In the genomic region with DNA sequence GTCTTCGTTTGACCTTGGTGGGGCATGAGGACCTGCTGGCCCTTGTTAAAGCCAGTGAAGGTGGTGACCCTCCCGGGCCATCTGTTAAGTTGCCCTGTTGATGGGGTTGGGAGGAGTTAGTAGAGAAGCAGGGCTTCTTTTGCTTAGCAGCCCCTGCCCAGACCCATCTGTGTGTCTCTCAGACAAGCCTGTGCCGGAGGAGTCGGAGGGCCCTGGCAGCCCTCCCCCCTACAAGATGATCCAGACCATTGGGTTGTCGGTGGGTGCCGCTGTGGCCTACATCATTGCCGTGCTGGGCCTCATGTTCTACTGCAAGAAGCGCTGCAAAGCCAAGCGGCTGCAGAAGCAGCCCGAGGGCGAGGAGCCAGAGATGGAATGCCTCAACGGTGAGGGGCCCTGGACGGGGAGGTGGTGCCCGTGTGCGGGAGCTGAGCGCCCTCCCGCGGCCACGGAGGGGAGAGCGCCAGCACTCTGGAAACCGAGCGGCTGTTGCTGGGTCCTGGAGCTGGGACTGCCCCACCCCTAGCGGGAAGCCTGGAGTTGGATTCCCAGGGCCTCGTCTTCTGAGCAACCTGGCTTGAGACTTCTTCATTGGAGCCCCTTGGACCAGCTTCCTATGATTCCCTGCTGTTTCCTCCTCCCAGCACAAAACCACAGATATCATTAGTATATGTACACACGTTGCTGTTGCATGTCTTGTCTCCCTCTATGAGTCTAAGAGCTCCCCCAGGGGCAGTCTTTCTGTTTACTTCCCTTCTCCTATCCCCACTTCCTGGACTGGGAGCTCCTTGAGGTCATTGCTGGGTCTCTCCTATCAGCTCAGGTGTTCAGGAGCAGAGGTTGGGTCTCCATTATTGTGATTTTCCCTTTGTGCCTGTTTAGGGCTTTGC, we compare ENCODE assay signal across 1 cellular context.
A peak's percentile ranks its signal among the peaks of the same experiment; 100 is the strongest.
TF ChIP-seq lines count a peak whose summit lies in the region.

No MANE protein-coding gene starts in this region.

TF ChIP-seq in HepG2, 621 proteins besides CTCF, POLR2A, EP300 and RAD21 (continued from another document and continues in another):
- TF ChIP-seq, protein P1, sequence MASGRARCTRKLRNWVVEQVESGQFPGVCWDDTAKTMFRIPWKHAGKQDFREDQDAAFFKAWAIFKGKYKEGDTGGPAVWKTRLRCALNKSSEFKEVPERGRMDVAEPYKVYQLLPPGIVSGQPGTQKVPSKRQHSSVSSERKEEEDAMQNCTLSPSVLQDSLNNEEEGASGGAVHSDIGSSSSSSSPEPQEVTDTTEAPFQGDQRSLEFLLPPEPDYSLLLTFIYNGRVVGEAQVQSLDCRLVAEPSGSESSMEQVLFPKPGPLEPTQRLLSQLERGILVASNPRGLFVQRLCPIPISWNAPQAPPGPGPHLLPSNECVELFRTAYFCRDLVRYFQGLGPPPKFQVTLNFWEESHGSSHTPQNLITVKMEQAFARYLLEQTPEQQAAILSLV (CRISPR knock-in tag; IDR thresholded peaks at IDR 0.05; ENCODE audit: borderline replicate concordance), result peak; percentile 85
- TF ChIP-seq GFI1 (CRISPR knock-in tag; IDR thresholded peaks at IDR 0.05; ENCODE audit: borderline replicate concordance), result no peak
- TF ChIP-seq AGO2 (optimal IDR thresholded peaks at IDR 0.05; ENCODE audit: low read depth, low read length), result peak; percentile 80
- TF ChIP-seq SMARCC2 (IDR thresholded peaks at IDR 0.05), result no peak
- TF ChIP-seq PHB2 (IDR thresholded peaks at IDR 0.05; ENCODE audit: partially characterized antibody), result no peak
- TF ChIP-seq ZNF230 (CRISPR knock-in tag; IDR thresholded peaks at IDR 0.05), result 0 out of 2 replicates have a peak, but pooled peaks have one; percentile 23
- no peak for TF ChIP-seq JUND (CRISPR knock-in tag; IDR thresholded peaks at IDR 0.05)
- no peak for TF ChIP-seq HDAC6 (IDR thresholded peaks at IDR 0.05; ENCODE audit: low read depth, low read length)
- peak; percentile 59; the same call in 1 of the 2 replicates for TF ChIP-seq MXD4 (CRISPR knock-in tag; IDR thresholded peaks at IDR 0.05)
- TF ChIP-seq RBM22 (optimal IDR thresholded peaks at IDR 0.05; ENCODE audit: low read length), result peak; percentile 36
- peak; percentile 55 for TF ChIP-seq ELF3 (CRISPR knock-in tag; IDR thresholded peaks at IDR 0.05)
- TF ChIP-seq MAZ (IDR thresholded peaks at IDR 0.05; ENCODE audit: borderline replicate concordance, low read depth, low read length), result peak; percentile 87; the same call in 1 of the 2 replicates
- TF ChIP-seq MAZ (CRISPR knock-in tag; IDR thresholded peaks at IDR 0.05; ENCODE audit: low read depth), result peak; percentile 81; the same call in 1 of the 2 replicates
- no peak for TF ChIP-seq ZNF432 (CRISPR knock-in tag; IDR thresholded peaks at IDR 0.05; ENCODE audit: borderline replicate concordance)
- TF ChIP-seq, protein P2, sequence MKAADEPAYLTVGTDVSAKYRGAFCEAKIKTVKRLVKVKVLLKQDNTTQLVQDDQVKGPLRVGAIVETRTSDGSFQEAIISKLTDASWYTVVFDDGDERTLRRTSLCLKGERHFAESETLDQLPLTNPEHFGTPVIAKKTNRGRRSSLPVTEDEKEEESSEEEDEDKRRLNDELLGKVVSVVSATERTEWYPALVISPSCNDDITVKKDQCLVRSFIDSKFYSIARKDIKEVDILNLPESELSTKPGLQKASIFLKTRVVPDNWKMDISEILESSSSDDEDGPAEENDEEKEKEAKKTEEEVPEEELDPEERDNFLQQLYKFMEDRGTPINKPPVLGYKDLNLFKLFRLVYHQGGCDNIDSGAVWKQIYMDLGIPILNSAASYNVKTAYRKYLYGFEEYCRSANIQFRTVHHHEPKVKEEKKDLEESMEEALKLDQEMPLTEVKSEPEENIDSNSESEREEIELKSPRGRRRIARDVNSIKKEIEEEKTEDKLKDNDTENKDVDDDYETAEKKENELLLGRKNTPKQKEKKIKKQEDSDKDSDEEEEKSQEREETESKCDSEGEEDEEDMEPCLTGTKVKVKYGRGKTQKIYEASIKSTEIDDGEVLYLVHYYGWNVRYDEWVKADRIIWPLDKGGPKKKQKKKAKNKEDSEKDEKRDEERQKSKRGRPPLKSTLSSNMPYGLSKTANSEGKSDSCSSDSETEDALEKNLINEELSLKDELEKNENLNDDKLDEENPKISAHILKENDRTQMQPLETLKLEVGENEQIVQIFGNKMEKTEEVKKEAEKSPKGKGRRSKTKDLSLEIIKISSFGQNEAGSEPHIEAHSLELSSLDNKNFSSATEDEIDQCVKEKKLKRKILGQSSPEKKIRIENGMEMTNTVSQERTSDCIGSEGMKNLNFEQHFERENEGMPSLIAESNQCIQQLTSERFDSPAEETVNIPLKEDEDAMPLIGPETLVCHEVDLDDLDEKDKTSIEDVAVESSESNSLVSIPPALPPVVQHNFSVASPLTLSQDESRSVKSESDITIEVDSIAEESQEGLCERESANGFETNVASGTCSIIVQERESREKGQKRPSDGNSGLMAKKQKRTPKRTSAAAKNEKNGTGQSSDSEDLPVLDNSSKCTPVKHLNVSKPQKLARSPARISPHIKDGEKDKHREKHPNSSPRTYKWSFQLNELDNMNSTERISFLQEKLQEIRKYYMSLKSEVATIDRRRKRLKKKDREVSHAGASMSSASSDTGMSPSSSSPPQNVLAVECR (CRISPR knock-in tag; IDR thresholded peaks at IDR 0.05; ENCODE audit: borderline replicate concordance), result peak; percentile 83; the same call in 1 of the 2 replicates
- peak; percentile 71; the same call in 1 of the 2 replicates for TF ChIP-seq ZNF350 (CRISPR knock-in tag; IDR thresholded peaks at IDR 0.05; ENCODE audit: borderline replicate concordance, low read depth)
- no peak for TF ChIP-seq NFE2L1 (CRISPR knock-in tag; IDR thresholded peaks at IDR 0.05; ENCODE audit: borderline replicate concordance)
- 0 out of 2 replicates have a peak, but pooled peaks have one; percentile 40 for TF ChIP-seq ZIK1 (CRISPR knock-in tag; IDR thresholded peaks at IDR 0.05; ENCODE audit: borderline replicate concordance, low read depth)
- TF ChIP-seq, protein P3, sequence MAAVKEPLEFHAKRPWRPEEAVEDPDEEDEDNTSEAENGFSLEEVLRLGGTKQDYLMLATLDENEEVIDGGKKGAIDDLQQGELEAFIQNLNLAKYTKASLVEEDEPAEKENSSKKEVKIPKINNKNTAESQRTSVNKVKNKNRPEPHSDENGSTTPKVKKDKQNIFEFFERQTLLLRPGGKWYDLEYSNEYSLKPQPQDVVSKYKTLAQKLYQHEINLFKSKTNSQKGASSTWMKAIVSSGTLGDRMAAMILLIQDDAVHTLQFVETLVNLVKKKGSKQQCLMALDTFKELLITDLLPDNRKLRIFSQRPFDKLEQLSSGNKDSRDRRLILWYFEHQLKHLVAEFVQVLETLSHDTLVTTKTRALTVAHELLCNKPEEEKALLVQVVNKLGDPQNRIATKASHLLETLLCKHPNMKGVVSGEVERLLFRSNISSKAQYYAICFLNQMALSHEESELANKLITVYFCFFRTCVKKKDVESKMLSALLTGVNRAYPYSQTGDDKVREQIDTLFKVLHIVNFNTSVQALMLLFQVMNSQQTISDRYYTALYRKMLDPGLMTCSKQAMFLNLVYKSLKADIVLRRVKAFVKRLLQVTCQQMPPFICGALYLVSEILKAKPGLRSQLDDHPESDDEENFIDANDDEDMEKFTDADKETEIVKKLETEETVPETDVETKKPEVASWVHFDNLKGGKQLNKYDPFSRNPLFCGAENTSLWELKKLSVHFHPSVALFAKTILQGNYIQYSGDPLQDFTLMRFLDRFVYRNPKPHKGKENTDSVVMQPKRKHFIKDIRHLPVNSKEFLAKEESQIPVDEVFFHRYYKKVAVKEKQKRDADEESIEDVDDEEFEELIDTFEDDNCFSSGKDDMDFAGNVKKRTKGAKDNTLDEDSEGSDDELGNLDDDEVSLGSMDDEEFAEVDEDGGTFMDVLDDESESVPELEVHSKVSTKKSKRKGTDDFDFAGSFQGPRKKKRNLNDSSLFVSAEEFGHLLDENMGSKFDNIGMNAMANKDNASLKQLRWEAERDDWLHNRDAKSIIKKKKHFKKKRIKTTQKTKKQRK (IDR thresholded peaks at IDR 0.05; ENCODE audit: low read length), result no peak
- peak; percentile 96 for TF ChIP-seq ZNF788 (CRISPR knock-in tag; IDR thresholded peaks at IDR 0.05; ENCODE audit: borderline replicate concordance)
- TF ChIP-seq, protein P4, sequence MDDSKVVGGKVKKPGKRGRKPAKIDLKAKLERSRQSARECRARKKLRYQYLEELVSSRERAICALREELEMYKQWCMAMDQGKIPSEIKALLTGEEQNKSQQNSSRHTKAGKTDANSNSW (CRISPR knock-in tag; IDR thresholded peaks at IDR 0.05; ENCODE audit: borderline replicate concordance), result no peak
- no peak for TF ChIP-seq HHEX (CRISPR knock-in tag; IDR thresholded peaks at IDR 0.05)
- TF ChIP-seq NRL (CRISPR knock-in tag; IDR thresholded peaks at IDR 0.05; ENCODE audit: borderline replicate concordance), result peak; percentile 50; the same call in 1 of the 2 replicates
- TF ChIP-seq ETV6 (CRISPR knock-in tag; conservative IDR thresholded peaks at IDR 0.05), result peak; percentile 60
- TF ChIP-seq ETV5 (CRISPR knock-in tag; IDR thresholded peaks at IDR 0.05; ENCODE audit: borderline replicate concordance), result peak; percentile 86; the same call in 1 of the 2 replicates
- TF ChIP-seq SSRP1 (CRISPR knock-in tag; IDR thresholded peaks at IDR 0.05), result peak; percentile 90; the same call in 1 of the 2 replicates
- peak; percentile 78; the same call in 1 of the 2 replicates for TF ChIP-seq ZKSCAN8 (CRISPR knock-in tag; IDR thresholded peaks at IDR 0.05; ENCODE audit: borderline replicate concordance)
- no peak for TF ChIP-seq RARG (CRISPR knock-in tag; IDR thresholded peaks at IDR 0.05; ENCODE audit: low read depth)
- no peak for TF ChIP-seq ZNF841 (CRISPR knock-in tag; IDR thresholded peaks at IDR 0.05; ENCODE audit: borderline replicate concordance)
- 0 out of 2 replicates have a peak, but pooled peaks have one; percentile 26 for TF ChIP-seq ZFP37 (CRISPR knock-in tag; IDR thresholded peaks at IDR 0.05; ENCODE audit: borderline replicate concordance)
- TF ChIP-seq, protein P5, sequence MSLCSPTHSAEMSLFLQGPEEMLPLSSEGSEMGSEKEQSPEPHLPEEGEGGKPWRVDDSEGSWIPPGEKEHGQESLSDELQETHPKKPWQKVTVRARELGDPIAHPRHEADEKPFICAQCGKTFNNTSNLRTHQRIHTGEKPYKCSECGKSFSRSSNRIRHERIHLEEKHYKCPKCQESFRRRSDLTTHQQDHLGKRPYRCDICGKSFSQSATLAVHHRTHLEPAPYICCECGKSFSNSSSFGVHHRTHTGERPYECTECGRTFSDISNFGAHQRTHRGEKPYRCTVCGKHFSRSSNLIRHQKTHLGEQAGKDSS (CRISPR knock-in tag; IDR thresholded peaks at IDR 0.05; ENCODE audit: borderline replicate concordance, low read depth), result peak; percentile 75; the same call in 1 of the 2 replicates
- TF ChIP-seq ZNF781 (CRISPR knock-in tag; IDR thresholded peaks at IDR 0.05; ENCODE audit: borderline replicate concordance, not compliant biosample characterization), result peak; percentile 26
- TF ChIP-seq, protein P6, sequence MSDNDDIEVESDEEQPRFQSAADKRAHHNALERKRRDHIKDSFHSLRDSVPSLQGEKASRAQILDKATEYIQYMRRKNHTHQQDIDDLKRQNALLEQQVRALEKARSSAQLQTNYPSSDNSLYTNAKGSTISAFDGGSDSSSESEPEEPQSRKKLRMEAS (IDR thresholded peaks at IDR 0.05), result peak; percentile 70; the same call in 1 of the 2 replicates
- TF ChIP-seq, protein P7, sequence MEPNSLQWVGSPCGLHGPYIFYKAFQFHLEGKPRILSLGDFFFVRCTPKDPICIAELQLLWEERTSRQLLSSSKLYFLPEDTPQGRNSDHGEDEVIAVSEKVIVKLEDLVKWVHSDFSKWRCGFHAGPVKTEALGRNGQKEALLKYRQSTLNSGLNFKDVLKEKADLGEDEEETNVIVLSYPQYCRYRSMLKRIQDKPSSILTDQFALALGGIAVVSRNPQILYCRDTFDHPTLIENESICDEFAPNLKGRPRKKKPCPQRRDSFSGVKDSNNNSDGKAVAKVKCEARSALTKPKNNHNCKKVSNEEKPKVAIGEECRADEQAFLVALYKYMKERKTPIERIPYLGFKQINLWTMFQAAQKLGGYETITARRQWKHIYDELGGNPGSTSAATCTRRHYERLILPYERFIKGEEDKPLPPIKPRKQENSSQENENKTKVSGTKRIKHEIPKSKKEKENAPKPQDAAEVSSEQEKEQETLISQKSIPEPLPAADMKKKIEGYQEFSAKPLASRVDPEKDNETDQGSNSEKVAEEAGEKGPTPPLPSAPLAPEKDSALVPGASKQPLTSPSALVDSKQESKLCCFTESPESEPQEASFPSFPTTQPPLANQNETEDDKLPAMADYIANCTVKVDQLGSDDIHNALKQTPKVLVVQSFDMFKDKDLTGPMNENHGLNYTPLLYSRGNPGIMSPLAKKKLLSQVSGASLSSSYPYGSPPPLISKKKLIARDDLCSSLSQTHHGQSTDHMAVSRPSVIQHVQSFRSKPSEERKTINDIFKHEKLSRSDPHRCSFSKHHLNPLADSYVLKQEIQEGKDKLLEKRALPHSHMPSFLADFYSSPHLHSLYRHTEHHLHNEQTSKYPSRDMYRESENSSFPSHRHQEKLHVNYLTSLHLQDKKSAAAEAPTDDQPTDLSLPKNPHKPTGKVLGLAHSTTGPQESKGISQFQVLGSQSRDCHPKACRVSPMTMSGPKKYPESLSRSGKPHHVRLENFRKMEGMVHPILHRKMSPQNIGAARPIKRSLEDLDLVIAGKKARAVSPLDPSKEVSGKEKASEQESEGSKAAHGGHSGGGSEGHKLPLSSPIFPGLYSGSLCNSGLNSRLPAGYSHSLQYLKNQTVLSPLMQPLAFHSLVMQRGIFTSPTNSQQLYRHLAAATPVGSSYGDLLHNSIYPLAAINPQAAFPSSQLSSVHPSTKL (CRISPR knock-in tag; IDR thresholded peaks at IDR 0.05), result peak; percentile 73
- TF ChIP-seq, protein P8, sequence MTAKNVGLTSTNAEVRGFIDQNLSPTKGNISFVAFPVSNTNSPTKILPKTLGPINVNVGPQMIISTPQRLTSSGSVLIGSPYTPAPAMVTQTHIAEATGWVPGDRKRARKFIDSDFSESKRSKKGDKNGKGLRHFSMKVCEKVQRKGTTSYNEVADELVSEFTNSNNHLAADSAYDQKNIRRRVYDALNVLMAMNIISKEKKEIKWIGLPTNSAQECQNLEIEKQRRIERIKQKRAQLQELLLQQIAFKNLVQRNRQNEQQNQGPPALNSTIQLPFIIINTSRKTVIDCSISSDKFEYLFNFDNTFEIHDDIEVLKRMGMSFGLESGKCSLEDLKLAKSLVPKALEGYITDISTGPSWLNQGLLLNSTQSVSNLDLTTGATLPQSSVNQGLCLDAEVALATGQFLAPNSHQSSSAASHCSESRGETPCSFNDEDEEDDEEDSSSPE (CRISPR knock-in tag; IDR thresholded peaks at IDR 0.05), result 0 out of 2 replicates have a peak, but pooled peaks have one; percentile 40
- 0 out of 2 replicates have a peak, but pooled peaks have one; percentile 14 for TF ChIP-seq ZNF546 (CRISPR knock-in tag; conservative IDR thresholded peaks at IDR 0.05)
- TF ChIP-seq CHD2 (IDR thresholded peaks at IDR 0.05; ENCODE audit: low read depth, low read length), result peak; percentile 27; the same call in 1 of the 2 replicates
- TF ChIP-seq ZBTB7B (CRISPR knock-in tag; IDR thresholded peaks at IDR 0.05), result peak; percentile 84; the same call in 1 of the 2 replicates
- TF ChIP-seq ZNF557 (CRISPR knock-in tag; IDR thresholded peaks at IDR 0.05), result no peak
